ENCODE assay signal across 15 cellular contexts in genomic region chr1:19466112-19466561, GRCh38. TPM values are rescaled to one million over a fixed set of nuclear protein-coding genes. Genes with fewer than 3 reads are reported as not detected.
DNase-seq lines count a peak whose midpoint lies in the region; ATAC-seq and TF ChIP-seq lines count a peak whose summit lies in the region.
"Had no signal": no experiment of that assay in that cellular context is flagged by ENCODE, and none has a peak within 500 bp of the region (broad histone marks: within the 10 kb centered on the region; RNA-seq: fewer than 3 reads in every experiment).

No MANE protein-coding gene starts in this region.

- DNase-seq in CD8-positive, alpha-beta T cell, result peak in 1 of 7 experiments; percentile 50
- DNase-seq in activated B cell treated with CpG ODN at 0.5 μM for 24 hours, result no peak
- no peak for DNase-seq in gastrocnemius medialis
- no peak for DNase-seq in NCI-H2196 treated with DMSO at 0.1 percent for 48 hours (lab: John Stamatoyannopoulos, UW; ENCODE audit: unreplicated experiment)
- no peak for DNase-seq in erythroblast (lab: John Stamatoyannopoulos, UW)
- no peak for DNase-seq in HPDE6-E6E7 (ENCODE audit: extremely low spot score)
- DNase-seq: activated CD8-positive, alpha-beta memory T cell treated with anti-CD3 and anti-CD28 coated beads, Interleukin-2, amount 50 U/mL, for 48 hours; MG63; NCI-H2227 treated with DMSO at 0.1 percent for 48 hours; PC-3; T1000 had no signal

- no peaks in the 10 kb centered on the region for H3K27me3 ChIP-seq in CD8-positive, alpha-beta T cell (ENCODE audit: insufficient read depth, low read length)
- no peaks in the 10 kb centered on the region for H3K27me3 ChIP-seq in gastroesophageal sphincter
- no peaks in the 10 kb centered on the region for H3K27me3 ChIP-seq in gastrocnemius medialis
- H3K27me3 ChIP-seq: BLaER1, MG63 had no signal

- no peak overlapping the region for H3K4me3 ChIP-seq in CD8-positive, alpha-beta T cell (ENCODE audit: low read depth, low read length)
- H3K4me3 ChIP-seq in gastroesophageal sphincter, result no peak overlapping the region
- H3K4me3 ChIP-seq in gastrocnemius medialis, result no peak overlapping the region
- H3K4me3 ChIP-seq: BLaER1, MG63 had no signal

- no peak for TF ChIP-seq EP300 in gastroesophageal sphincter (IDR thresholded peaks at IDR 0.05)

- H3K4me3 Mint-ChIP-seq in CD8-positive, alpha-beta T cell, result peak overlapping the region; percentile 39
- no peak overlapping the region for H3K4me3 Mint-ChIP-seq in activated B cell treated with CpG ODN at 0.5 μM for 24 hours

- peaks cover 99% of the 10 kb centered on the region for H3K4me1 ChIP-seq in CD8-positive, alpha-beta T cell (ENCODE audit: insufficient read depth, low read length)
- H3K4me1 ChIP-seq in gastroesophageal sphincter (peaks cover 12 to 95% (median 74%) of the 10 kb centered on the region in 3 donors), gastrocnemius medialis (peaks cover 59 to 76% of the 10 kb centered on the region in 2 donors)

- 11 to 51% methylated on average over 2 to 6 of the region's 9 CpGs for WGBS in gastroesophageal sphincter (ENCODE audit: low coverage in 1 of 2), 2 donors

- H3K27ac Mint-ChIP-seq in CD8-positive, alpha-beta T cell, result peak overlapping the region; percentile 90
- H3K27ac Mint-ChIP-seq in activated B cell treated with CpG ODN at 0.5 μM for 24 hours, result peak overlapping the region; percentile 41

- H3K9me3 Mint-ChIP-seq in CD8-positive, alpha-beta T cell, result no peaks in the 10 kb centered on the region
- no peaks in the 10 kb centered on the region for H3K9me3 Mint-ChIP-seq in activated B cell treated with CpG ODN at 0.5 μM for 24 hours

- peak overlapping the region; percentile 14 for H3K27ac ChIP-seq in CD8-positive, alpha-beta T cell (ENCODE audit: low read depth, low read length)
- H3K27ac ChIP-seq in gastroesophageal sphincter (peak overlapping the region in 3 of 4 donors; percentile 68 to 77 (median 76)), gastrocnemius medialis (peak overlapping the region in 3 of 4 donors; percentile 7 to 35 (median 15))
- H3K27ac ChIP-seq: BLaER1, epithelial cell of prostate had no signal

- no peaks in the 10 kb centered on the region for H3K36me3 ChIP-seq in CD8-positive, alpha-beta T cell (ENCODE audit: insufficient read depth, low read length)
- no peaks in the 10 kb centered on the region for H3K36me3 ChIP-seq in gastroesophageal sphincter
- no peaks in the 10 kb centered on the region for H3K36me3 ChIP-seq in gastrocnemius medialis

- H3K36me3 Mint-ChIP-seq in CD8-positive, alpha-beta T cell, result peaks cover 36% of the 10 kb centered on the region
- peaks cover 24% of the 10 kb centered on the region for H3K36me3 Mint-ChIP-seq in activated B cell treated with CpG ODN at 0.5 μM for 24 hours (ENCODE audit: low read depth)

- in situ Hi-C loops in gastrocnemius medialis (cut with MboI; ENCODE audit: low sequenced_read_pairs in 4 of 4), result no loop called here

- H3K9me3 ChIP-seq in CD8-positive, alpha-beta T cell (ENCODE audit: low read length), result no peaks in the 10 kb centered on the region
- H3K9me3 ChIP-seq in gastroesophageal sphincter, result no peaks in the 10 kb centered on the region
- no peaks in the 10 kb centered on the region for H3K9me3 ChIP-seq in gastrocnemius medialis
- H3K9me3 ChIP-seq: MG63 had no signal

- TF ChIP-seq CTCF in CD8-positive, alpha-beta T cell (IDR thresholded peaks at IDR 0.05), result no peak
- TF ChIP-seq CTCF in activated B cell treated with CpG ODN at 0.5 μM for 24 hours (IDR thresholded peaks at IDR 0.05) (no peak), gastroesophageal sphincter (IDR thresholded peaks at IDR 0.05) (no peak), gastrocnemius medialis (IDR thresholded peaks at IDR 0.05 in 4 of 5, conservative IDR thresholded peaks at IDR 0.05 in 1 of 5) (no peak)

- CTCF ChIA-PET in CD8-positive, alpha-beta T cell (lab: Charles Lee), result interaction anchor here (0.6 to 2.3 kb wide), 9 partner anchors 9 to 127 kb away, joined by 3 to 10 read pairs (median 3); no protein-coding TSS in a partner anchor
- CTCF ChIA-PET in activated B cell treated with CpG ODN at 0.5 μM for 24 hours (lab: Charles Lee), result interaction anchor here (1.3 kb wide), 1 partner anchor 75 kb away, joined by 3 read pairs; no protein-coding TSS in a partner anchor

- H3K4me1 Mint-ChIP-seq in CD8-positive, alpha-beta T cell (ENCODE audit: low read depth), result peaks cover 92% of the 10 kb centered on the region
- peaks cover 98% of the 10 kb centered on the region for H3K4me1 Mint-ChIP-seq in activated B cell treated with CpG ODN at 0.5 μM for 24 hours

- no peak for ATAC-seq in CD8-positive, alpha-beta T cell
- ATAC-seq in activated B cell treated with CpG ODN at 0.5 μM for 24 hours (ENCODE audit: low read depth) (no peak), gastroesophageal sphincter (peak; percentile 28), gastrocnemius medialis (peak in 1 of 2 donors; percentile 20), GM19035 (IDR thresholded peaks at IDR 0.05; ENCODE audit: unreplicated experiment) (no peak)
- ATAC-seq: PC-3 had no signal

- no peak for TF ChIP-seq POLR2A in gastroesophageal sphincter (IDR thresholded peaks at IDR 0.05)
- TF ChIP-seq POLR2A in gastrocnemius medialis (IDR thresholded peaks at IDR 0.05), result no peak
- no peak for TF ChIP-seq POLR2A in erythroblast (IDR thresholded peaks at IDR 0.05; ENCODE audit: low read length)

- no peaks in the 10 kb centered on the region for H3K27me3 Mint-ChIP-seq in CD8-positive, alpha-beta T cell (ENCODE audit: low read depth)
- H3K27me3 Mint-ChIP-seq in activated B cell treated with CpG ODN at 0.5 μM for 24 hours, result no peaks in the 10 kb centered on the region

- POLR2A ChIA-PET in CD8-positive, alpha-beta T cell (lab: Charles Lee), result interaction anchor here (12.7 kb wide), 1 partner anchor 16 kb away, joined by 193 read pairs; the partner anchor contains the start of gene CAPZB
- POLR2A ChIA-PET in activated B cell treated with CpG ODN at 0.5 μM for 24 hours (lab: Charles Lee), result interaction anchor here (1.1 to 1.5 kb wide), 3 partner anchors 11 to 18 kb away, joined by 3 to 7 read pairs (median 4); no protein-coding TSS in a partner anchor

- intact Hi-C loops in CD8-positive, alpha-beta T cell (cut with DNase I, micrococcal nuclease), result loop anchor here (5.0 to 10.0 kb wide), 2 partner anchors 131 to 511 kb away; partner anchors contain the start of gene IFFO2 (in 2 of the 2)
- intact Hi-C loops in activated B cell treated with CpG ODN at 0.5 μM for 24 hours (cut with micrococcal nuclease) (no loop called here), gastrocnemius medialis (cut with DNase I; ENCODE audit: low total_unique reads) (no loop called here)

RNA-seq across cellular contexts. Expression of gene CAPZB, which starts 19.2 kb away (rescaled TPM):
- 100 to 1,000 TPM; 145 to 151 TPM for total RNA-seq in CD8-positive, alpha-beta T cell
- total RNA-seq in activated B cell treated with CpG ODN at 0.5 μM for 24 hours (334 and 349 TPM in 2 replicates), gastroesophageal sphincter (100 to 1,000 TPM; 160 to 288 (median 184) TPM), gastrocnemius medialis (10 to 100 TPM; 48.6 to 93.8 (median 74.9) TPM)

Comparison
In these comparisons a context has a peak if more than half of its experiments do, and no peak if none do; other contexts are left out.
1. H3K27ac ChIP-seq: peak in every context shown above with its lines; median percentile 76 in gastroesophageal sphincter; 15 in gastrocnemius medialis; 14 in CD8-positive, alpha-beta T cell.
2. intact Hi-C loops: an anchor here in CD8-positive, alpha-beta T cell (5.0 to 10.0 kb wide); none called in activated B cell treated with CpG ODN at 0.5 μM for 24 hours and gastrocnemius medialis.